In genomic region chr14:50955373-50956043, GRCh38 we compare ENCODE assay signal across 9 cellular contexts. TPM values are rescaled to one million over a fixed set of nuclear protein-coding genes. Genes with fewer than 3 reads are reported as not detected.
DNase-seq lines count a peak whose midpoint lies in the region; ATAC-seq, FAIRE-seq and TF ChIP-seq lines count a peak whose summit lies in the region.
"Had no signal": no experiment of that assay in that cellular context is flagged by ENCODE, and none has a peak within 500 bp of the region (broad histone marks: within the 10 kb centered on the region; RNA-seq: fewer than 3 reads in every experiment).

No MANE protein-coding gene starts in this region.

- peak overlapping the region; percentile 78 for H2BK15ac ChIP-seq in mesenchymal stem cell (ENCODE audit: low read depth, poor library complexity, severe bottlenecking)

- no peaks in the 10 kb centered on the region for H3K79me2 ChIP-seq in PC-9 (ENCODE audit: low read depth)

- no TSS peak for BruUV-seq in PC-9 (replicated peaks; lab: Mats Ljungman, UMichigan)

- DNase-seq in D721Med (ENCODE audit: insufficient read length, low spot score) (no peak), HS-27A (ENCODE audit: low read depth) (peak; percentile 90), PC-9 (peak; percentile 86 to 97), mesenchymal stem cell (peak; percentile 96), upper lobe of left lung (peak in 1 of 2 donors; percentile 75), middle frontal gyrus (ENCODE audit: extremely low spot score, low spot score) (no peak)
- DNase-seq: activated B cell treated with CpG ODN at 0.5 μM for 24 hours had no signal

- no peaks in the 10 kb centered on the region for H3K9me2 ChIP-seq in PC-9 (ENCODE audit: insufficient read depth)

- H3K4me2 ChIP-seq in PC-9 (peak overlapping the region; percentile 74), mesenchymal stem cell (ENCODE audit: low read length, poor library complexity, severe bottlenecking) (no peak overlapping the region)

- 65% methylated on average over 5 of the region's 5 CpGs for WGBS in mesenchymal stem cell
- 74% methylated on average over 4 to 5 of the region's 5 CpGs for WGBS in upper lobe of left lung, 2 donors

- H3K4me1 ChIP-seq in PC-9 (replicated peaks; ENCODE audit: insufficient read depth) (peaks cover 31% of the 10 kb centered on the region), mesenchymal stem cell (ENCODE audit: control insufficient read depth, insufficient read depth, low read depth, low read length) (peaks cover 7% of the 10 kb centered on the region), upper lobe of left lung (peaks cover 4 to 12% (median 9%) of the 10 kb centered on the region in 4 donors)

- CTCF ChIA-PET in PC-9 (lab: Charles Lee) = interaction anchor here (1.4 kb wide), 1 partner anchor 12 kb away, joined by 4 read pairs; the partner anchor contains the start of gene PYGL

- intact Hi-C loops in PC-9 (cut with micrococcal nuclease; ENCODE audit: unreplicated experiment) = loop anchor here (1.0 to 10.0 kb wide), 4 partner anchors 142 to 825 kb away; partner anchors contain the start of gene TRIM9
- intact Hi-C loops in dendritic cell treated with granulocyte-macrophage colony-stimulating factor and Interleukin-4, amounts not matched to agents 40 ng/mL and 50 ng/mL, for 4 days (cut with micrococcal nuclease) = loop anchor here (2.0 kb wide), 1 partner anchor 263 kb away; no protein-coding TSS in a partner anchor

- peaks cover 19% of the 10 kb centered on the region for H3F3A ChIP-seq in PC-9 (ENCODE audit: insufficient read depth, low read depth)

- H3K4me1 Mint-ChIP-seq in dendritic cell treated with granulocyte-macrophage colony-stimulating factor and Interleukin-4, amounts not matched to agents 40 ng/mL and 50 ng/mL, for 4 days (ENCODE audit: low read depth) = peaks cover 43% of the 10 kb centered on the region
- H3K4me1 Mint-ChIP-seq: activated B cell treated with CpG ODN at 0.5 μM for 24 hours had no signal

- TF ChIP-seq CTCF in D721Med (IDR thresholded peaks at IDR 0.05; ENCODE audit: insufficient read depth, missing control alignments) = peak; percentile 26
- peak; percentile 60 for TF ChIP-seq CTCF in PC-9 (conservative IDR thresholded peaks at IDR 0.05)
- TF ChIP-seq CTCF in upper lobe of left lung (IDR thresholded peaks at IDR 0.05) = peak in 3 of 6 experiments; percentile 6 to 39 (median 20)

- POLR2A ChIA-PET in PC-9 (lab: Charles Lee; ENCODE audit: unreplicated experiment) = interaction anchor here (0.6 to 0.7 kb wide), 4 partner anchors 12 to 952 kb away, joined by 3 to 8 read pairs (median 4); partner anchors contain the start of gene TRIM9

- H3K18ac ChIP-seq in mesenchymal stem cell (ENCODE audit: low read depth in 1 of 2, low read length in 2 of 2) = peak overlapping the region in 1 of 2 experiments; percentile 89

- H4K8ac ChIP-seq in mesenchymal stem cell (ENCODE audit: low read length) = peak overlapping the region; percentile 81

- H3K27ac ChIP-seq in PC-9 (peak overlapping the region; percentile 84), mesenchymal stem cell (ENCODE audit: low read length, poor library complexity, severe bottlenecking) (peak overlapping the region; percentile 83), upper lobe of left lung (peak overlapping the region; percentile 45 to 75 (median 63))

- no peaks in the 10 kb centered on the region for H4K20me1 ChIP-seq in PC-9 (ENCODE audit: insufficient read depth)

- FAIRE-seq in D721Med (lab: Jason Lieb, UNC) = no peak

- H3K9me3 ChIP-seq in PC-9 (ENCODE audit: insufficient read depth, low read depth) = no peaks in the 10 kb centered on the region
- H3K9me3 ChIP-seq in mesenchymal stem cell (ENCODE audit: control insufficient read depth, low read length) = no peaks in the 10 kb centered on the region
- H3K9me3 ChIP-seq in upper lobe of left lung = no peaks in the 10 kb centered on the region

- H3K4me3 ChIP-seq in PC-9 = peak overlapping the region; percentile 9; the same call in 1 of the 2 replicates
- peak overlapping the region in 1 of 2 experiments; percentile 3 for H3K4me3 ChIP-seq in mesenchymal stem cell (ENCODE audit: insufficient read depth in 1 of 2, low read depth in 1 of 2, low read length in 2 of 2)
- no peak overlapping the region for H3K4me3 ChIP-seq in upper lobe of left lung

- H3K14ac ChIP-seq in mesenchymal stem cell (ENCODE audit: low read length in 2 of 2) = peak overlapping the region in 1 of 2 experiments; percentile 44

- no peaks in the 10 kb centered on the region for H3K9me3 Mint-ChIP-seq in dendritic cell treated with granulocyte-macrophage colony-stimulating factor and Interleukin-4, amounts not matched to agents 40 ng/mL and 50 ng/mL, for 4 days
- H3K9me3 Mint-ChIP-seq: activated B cell treated with CpG ODN at 0.5 μM for 24 hours had no signal

- H3K27ac Mint-ChIP-seq in dendritic cell treated with granulocyte-macrophage colony-stimulating factor and Interleukin-4, amounts not matched to agents 40 ng/mL and 50 ng/mL, for 4 days = peak overlapping the region; percentile 79
- H3K27ac Mint-ChIP-seq: activated B cell treated with CpG ODN at 0.5 μM for 24 hours had no signal

- H3K27me3 Mint-ChIP-seq in dendritic cell treated with granulocyte-macrophage colony-stimulating factor and Interleukin-4, amounts not matched to agents 40 ng/mL and 50 ng/mL, for 4 days = peaks cover 2% of the 10 kb centered on the region
- H3K27me3 Mint-ChIP-seq: activated B cell treated with CpG ODN at 0.5 μM for 24 hours had no signal

- peak overlapping the region; percentile 82 for H3K9ac ChIP-seq in mesenchymal stem cell (ENCODE audit: low read length)

- H2AK5ac ChIP-seq in mesenchymal stem cell (ENCODE audit: low read length, severe bottlenecking) = peak overlapping the region; percentile 8

- H2BK120ac ChIP-seq in mesenchymal stem cell (ENCODE audit: low read depth, low read length) = peak overlapping the region; percentile 4

- no peak for TF ChIP-seq EP300 in upper lobe of left lung (IDR thresholded peaks at IDR 0.05)

- no peak for TF ChIP-seq POLR2A in upper lobe of left lung (IDR thresholded peaks at IDR 0.05)

- no peaks in the 10 kb centered on the region for H3K79me1 ChIP-seq in mesenchymal stem cell (replicated peaks; ENCODE audit: low read length, poor library complexity, severe bottlenecking)

- H3K27me3 ChIP-seq in PC-9 (ENCODE audit: insufficient read depth, low read depth) (no peaks in the 10 kb centered on the region), mesenchymal stem cell (ENCODE audit: control insufficient read depth in 1 of 2, insufficient read depth in 1 of 2, low read length in 2 of 2) (no peaks in the 10 kb centered on the region), upper lobe of left lung (no peaks in the 10 kb centered on the region)

- peak; percentile 77 to 97 for ATAC-seq in upper lobe of left lung (ENCODE audit: low FRiP score in 2 of 2)
- no peak for ATAC-seq in HG03439 (IDR thresholded peaks at IDR 0.05; ENCODE audit: unreplicated experiment)

- no peak overlapping the region for H2AFZ ChIP-seq in PC-9
- peak overlapping the region; percentile 54 for H2AFZ ChIP-seq in mesenchymal stem cell (ENCODE audit: low read depth, low read length)

- H3K36me3 ChIP-seq in PC-9 (ENCODE audit: low read depth) = no peaks in the 10 kb centered on the region
- H3K36me3 ChIP-seq in mesenchymal stem cell (ENCODE audit: control insufficient read depth in 1 of 2, insufficient read depth in 2 of 2, low read depth in 1 of 2, low read length in 2 of 2) = no peaks in the 10 kb centered on the region
- H3K36me3 ChIP-seq in upper lobe of left lung = no peaks in the 10 kb centered on the region

- no peak overlapping the region for H3K23ac ChIP-seq in mesenchymal stem cell (ENCODE audit: low read length in 2 of 2)

- peak overlapping the region; percentile 68 to 69 for H3K4ac ChIP-seq in mesenchymal stem cell (ENCODE audit: low read depth in 1 of 2, low read length in 2 of 2)

- H3K4me3 Mint-ChIP-seq in dendritic cell treated with granulocyte-macrophage colony-stimulating factor and Interleukin-4, amounts not matched to agents 40 ng/mL and 50 ng/mL, for 4 days = no peak overlapping the region
- H3K4me3 Mint-ChIP-seq: activated B cell treated with CpG ODN at 0.5 μM for 24 hours had no signal

- peak overlapping the region; percentile 65 for H4K91ac ChIP-seq in mesenchymal stem cell (ENCODE audit: low read length)

- H2BK12ac ChIP-seq in mesenchymal stem cell (ENCODE audit: low read length in 2 of 2) = peak overlapping the region; percentile 83 to 87

- no peak overlapping the region for H2BK5ac ChIP-seq in mesenchymal stem cell (ENCODE audit: low read depth, low read length, poor library complexity, severe bottlenecking)

- H3K36me3 Mint-ChIP-seq in dendritic cell treated with granulocyte-macrophage colony-stimulating factor and Interleukin-4, amounts not matched to agents 40 ng/mL and 50 ng/mL, for 4 days (ENCODE audit: low read depth) = no peaks in the 10 kb centered on the region

RNA-seq across cellular contexts. Expression of gene PYGL, which starts 11.2 kb away (rescaled TPM):
- total RNA-seq in PC-9 (2021) (75.6 and 84.2 TPM in 2 replicates), upper lobe of left lung (10 to 100 TPM; 33.6 to 73.2 (median 55.9) TPM)
- 30.1 TPM for polyA plus RNA-seq in mesenchymal stem cell (2013, experiment 1 of 2)
- 30.8 TPM for polyA plus RNA-seq in mesenchymal stem cell (2013, experiment 2 of 2)
- total RNA-seq: activated B cell treated with CpG ODN at 0.5 μM for 24 hours had no signal

Comparison
In these comparisons a context has a peak if more than half of its experiments do, and no peak if none do; other contexts are left out.
1. DNase-seq: peak in HS-27A (single experiment), PC-9 (2 of 2) and mesenchymal stem cell (single experiment); none in D721Med (single experiment) and middle frontal gyrus (single experiment).
2. Peak in every context shown above with its lines, with median percentiles within 50 percentile points of each other: H3K27ac ChIP-seq.